ENCODE assay signal across 21 cellular contexts in genomic region chr2:16093639-16094447, GRCh38.
DNase-seq lines count a peak whose midpoint lies in the region; ATAC-seq and TF ChIP-seq lines count a peak whose summit lies in the region.
"Had no signal": no experiment of that assay in that cellular context is flagged by ENCODE, and none has a peak within 500 bp of the region (broad histone marks: within the 10 kb centered on the region; RNA-seq: fewer than 3 reads in every experiment).

No MANE protein-coding gene starts in this region.

- no peak overlapping the region for H3K27ac ChIP-seq in BLaER1 treated with 17β-estradiol and CSF1 and Interleukin-3, amounts not matched to agents 10 nM and 100 nM
- H3K27ac ChIP-seq in colonic mucosa (no peak overlapping the region), trophoblast cell (ENCODE audit: low read depth, low read length) (no peak overlapping the region), gastrocnemius medialis (no peak overlapping the region)
- H3K27ac ChIP-seq: uterus had no signal

- no peak for TF ChIP-seq CTCF in colonic mucosa (IDR thresholded peaks at IDR 0.05)
- no peak for TF ChIP-seq CTCF in gastrocnemius medialis (IDR thresholded peaks at IDR 0.05 in 4 of 5, conservative IDR thresholded peaks at IDR 0.05 in 1 of 5)

- no peak overlapping the region for H3K9ac ChIP-seq in BLaER1 treated with 17β-estradiol and CSF1 and Interleukin-3, amounts not matched to agents 10 nM and 100 nM
- no peak overlapping the region for H3K9ac ChIP-seq in colonic mucosa (ENCODE audit: low read depth in 2 of 2, low read length in 2 of 2)
- no peak overlapping the region for H3K9ac ChIP-seq in trophoblast cell (ENCODE audit: low read length)

- H4K8ac ChIP-seq in trophoblast cell (ENCODE audit: low read depth, low read length): no peak overlapping the region

- no peak overlapping the region for H2BK12ac ChIP-seq in trophoblast cell (ENCODE audit: low read length)

- H3K23ac ChIP-seq in trophoblast cell (ENCODE audit: low read length): no peak overlapping the region

- no peak for TF ChIP-seq POLR2A in gastrocnemius medialis (IDR thresholded peaks at IDR 0.05)

- no peak overlapping the region for H2AK5ac ChIP-seq in trophoblast cell (ENCODE audit: low read length)

- no peaks in the 10 kb centered on the region for H3K79me1 ChIP-seq in trophoblast cell (ENCODE audit: low read length)

- DNase-seq in HT-29 (ENCODE audit: low spot score): peak; percentile 16
- DNase-seq in colonic mucosa: peak; percentile 50
- peak; percentile 67 for DNase-seq in mucosa of gallbladder (ENCODE audit: low spot score)
- no peak for DNase-seq in trophoblast cell
- DNase-seq in NCI-H187 treated with DMSO at 0.1 percent for 48 hours (lab: John Stamatoyannopoulos, UW): no peak
- no peak for DNase-seq in gastrocnemius medialis
- DNase-seq: activated CD4-positive, alpha-beta T cell treated with anti-CD3 and anti-CD28 coated beads, Interleukin-2, amount 50 U/mL, for 4 hours; activated naive CD4-positive, alpha-beta T cell; activated T-cell treated with anti-CD3 and anti-CD28 coated beads for 4 hours; anterior cingulate cortex; COR-L47; endodermal cell; GDM1; NCI-H2171 treated with DMSO at 0.1 percent for 48 hours; NK-92 treated with Interleukin-12 subunit alpha and Interleukin-12 subunit beta, amount 100 ng/mL, for 24 hours; stimulated activated CD4-positive, alpha-beta T cell treated with anti-CD3 and anti-CD28 coated beads, Interleukin-2, amount 100 ng/mL, for 24 hours; T-helper 1 cell; uterus had no signal

- no peak overlapping the region for H4K91ac ChIP-seq in trophoblast cell (ENCODE audit: low read depth, low read length)

- peak overlapping the region in 9 of 11 experiments; percentile 3 to 72 (median 59); a peak in 14 of 22 replicates for H3K4me2 ChIP-seq in BLaER1 treated with 17β-estradiol and CSF1 and Interleukin-3, amounts not matched to agents 10 nM and 100 nM
- H3K4me2 ChIP-seq in trophoblast cell (ENCODE audit: low read length): no peak overlapping the region

- no peak overlapping the region for H3K18ac ChIP-seq in trophoblast cell (ENCODE audit: low read length)

- H3K9me3 ChIP-seq in BLaER1 treated with 17β-estradiol and CSF1 and Interleukin-3, amounts not matched to agents 10 nM and 100 nM (replicated peaks in 1 of 11): no peaks in the 10 kb centered on the region
- H3K9me3 ChIP-seq in colonic mucosa (no peaks in the 10 kb centered on the region), trophoblast cell (ENCODE audit: insufficient read depth, low read depth, low read length) (no peaks in the 10 kb centered on the region), gastrocnemius medialis (no peaks in the 10 kb centered on the region)
- H3K9me3 ChIP-seq: uterus had no signal

- no peaks in the 10 kb centered on the region for H3K36me3 ChIP-seq in BLaER1 treated with 17β-estradiol and CSF1 and Interleukin-3, amounts not matched to agents 10 nM and 100 nM
- H3K36me3 ChIP-seq in colonic mucosa: no peaks in the 10 kb centered on the region
- no peaks in the 10 kb centered on the region for H3K36me3 ChIP-seq in trophoblast cell (ENCODE audit: control insufficient read depth in 1 of 2, insufficient read depth in 2 of 2, low read length in 2 of 2)
- no peaks in the 10 kb centered on the region for H3K36me3 ChIP-seq in gastrocnemius medialis
- H3K36me3 ChIP-seq: uterus had no signal

- H2AFZ ChIP-seq in trophoblast cell (ENCODE audit: insufficient read depth, low read length, poor library complexity): no peak overlapping the region

- H4K20me1 ChIP-seq in BLaER1 treated with 17β-estradiol and CSF1 and Interleukin-3, amounts not matched to agents 10 nM and 100 nM: no peaks in the 10 kb centered on the region

- no peak overlapping the region for H3K14ac ChIP-seq in trophoblast cell (ENCODE audit: low read length)

- no peak overlapping the region for H3K4me3 ChIP-seq in BLaER1 treated with 17β-estradiol and CSF1 and Interleukin-3, amounts not matched to agents 10 nM and 100 nM
- H3K4me3 ChIP-seq in colonic mucosa (no peak overlapping the region), trophoblast cell (ENCODE audit: low read depth, low read length) (no peak overlapping the region), gastrocnemius medialis (no peak overlapping the region)
- H3K4me3 ChIP-seq: uterus had no signal

- no peaks in the 10 kb centered on the region for H3K27me3 ChIP-seq in BLaER1 treated with 17β-estradiol and CSF1 and Interleukin-3, amounts not matched to agents 10 nM and 100 nM
- H3K27me3 ChIP-seq in colonic mucosa (no peaks in the 10 kb centered on the region), trophoblast cell (ENCODE audit: insufficient read depth, low read length) (no peaks in the 10 kb centered on the region), gastrocnemius medialis (no peaks in the 10 kb centered on the region)
- H3K27me3 ChIP-seq: uterus had no signal

- no CpG with 5 or more reads among the region's 16 CpGs for WGBS in trophoblast cell (ENCODE audit: extremely low coverage, insufficient coverage, insufficient read length)

- H2BK120ac ChIP-seq in trophoblast cell (ENCODE audit: insufficient read depth, low read length, poor library complexity): no peak overlapping the region

- H3K4ac ChIP-seq in trophoblast cell (ENCODE audit: low read depth, low read length): no peak overlapping the region

- H3K79me2 ChIP-seq in trophoblast cell (ENCODE audit: control insufficient read depth, insufficient read depth, low read length, poor library complexity): no peaks in the 10 kb centered on the region

- peaks cover 0 to 23% (median 19%) of the 10 kb centered on the region in 10 experiments; a peak in 17 of 20 replicates for H3K4me1 ChIP-seq in BLaER1 treated with 17β-estradiol and CSF1 and Interleukin-3, amounts not matched to agents 10 nM and 100 nM
- no peaks in the 10 kb centered on the region for H3K4me1 ChIP-seq in colonic mucosa
- H3K4me1 ChIP-seq in trophoblast cell (ENCODE audit: control insufficient read depth in 1 of 2, insufficient read depth in 2 of 2, low read length in 2 of 2): no peaks in the 10 kb centered on the region
- no peaks in the 10 kb centered on the region for H3K4me1 ChIP-seq in gastrocnemius medialis
- H3K4me1 ChIP-seq: uterus had no signal

- no peak overlapping the region for H4K12ac ChIP-seq in trophoblast cell (ENCODE audit: low read depth, low read length)

- intact Hi-C loops in colonic mucosa (cut with DNase I) (no loop called here), gastrocnemius medialis (cut with DNase I; ENCODE audit: low total_unique reads) (no loop called here)

- in situ Hi-C loops in gastrocnemius medialis (cut with MboI; ENCODE audit: low sequenced_read_pairs in 4 of 4): no loop called here

- ATAC-seq in gastrocnemius medialis (no peak), HG03571 (IDR thresholded peaks at IDR 0.05; ENCODE audit: unreplicated experiment) (no peak)
- ATAC-seq: HCT116 had no signal

- H2BK5ac ChIP-seq in trophoblast cell (ENCODE audit: low read depth, low read length, poor library complexity): no peak overlapping the region

Comparison
In these comparisons a context has a peak if more than half of its experiments do, and no peak if none do; other contexts are left out.
1. DNase-seq: peak in HT-29 (single experiment), colonic mucosa (single experiment) and mucosa of gallbladder (single experiment); none in trophoblast cell (0 of 2), NCI-H187 treated with DMSO at 0.1 percent for 48 hours (single experiment) and gastrocnemius medialis (0 of 2).